ENCODE assay signal across 21 cellular contexts in genomic region chr3:187266691-187267090, GRCh38. TPM values are rescaled to one million over a fixed set of nuclear protein-coding genes. Genes with fewer than 3 reads are reported as not detected.
DNase-seq lines count a peak whose midpoint lies in the region; ATAC-seq and TF ChIP-seq lines count a peak whose summit lies in the region.
"Had no signal": no experiment of that assay in that cellular context is flagged by ENCODE, and none has a peak within 500 bp of the region (broad histone marks: within the 10 kb centered on the region; RNA-seq: fewer than 3 reads in every experiment).

No MANE protein-coding gene starts in this region.

- no peaks in the 10 kb centered on the region for H3K79me2 ChIP-seq in mesendoderm (ENCODE audit: control insufficient read depth, insufficient read depth, low read length)

- H3K23ac ChIP-seq in IMR-90 (ENCODE audit: low read depth, low read length) (no peak overlapping the region), mesendoderm (ENCODE audit: low read length) (no peak overlapping the region)

- TF ChIP-seq POLR2A in IMR-90 (IDR thresholded peaks at IDR 0.05; ENCODE audit: low read depth, low read length) (no peak), uterus (IDR thresholded peaks at IDR 0.05) (no peak)

- peaks cover 2% of the 10 kb centered on the region for H3K9me3 ChIP-seq in right cardiac atrium (ENCODE audit: control insufficient read depth, low read length)
- H3K9me3 ChIP-seq in IMR-90 (ENCODE audit: control insufficient read depth, insufficient read depth, low read length): peaks cover 10% of the 10 kb centered on the region
- peaks cover 0 to 5% of the 10 kb centered on the region in 2 donors for H3K9me3 ChIP-seq in uterus
- H3K9me3 ChIP-seq: BE2C had no signal

- peak overlapping the region; percentile 58 for H4K91ac ChIP-seq in IMR-90 (ENCODE audit: insufficient read depth, low read depth, low read length)

- H3K4ac ChIP-seq in IMR-90 (ENCODE audit: low read depth, low read length) (peak overlapping the region; percentile 60), mesendoderm (ENCODE audit: low read depth, low read length) (no peak overlapping the region)

- POLR2A ChIA-PET in IMR-90 (lab: Charles Lee; ENCODE audit: unreplicated experiment): no interaction called here

- H3K4me3 ChIP-seq in right cardiac atrium (ENCODE audit: low read length): no peak overlapping the region
- no peak overlapping the region for H3K4me3 ChIP-seq in IMR-90 (ENCODE audit: insufficient read depth, low read depth, low read length)
- H3K4me3 ChIP-seq in mesendoderm (ENCODE audit: low read length): no peak overlapping the region
- no peak overlapping the region for H3K4me3 ChIP-seq in uterus
- H3K4me3 ChIP-seq: GM12878 had no signal

- in situ Hi-C loops in IMR-90 (cut with MboI; ENCODE audit: low sequenced_read_pairs): no loop called here

- ATAC-seq in right cardiac atrium: no peak
- no peak for ATAC-seq in left ventricle myocardium superior
- ATAC-seq in IMR-90 (ENCODE audit: low read depth): no peak
- ATAC-seq in HG02884 (IDR thresholded peaks at IDR 0.05; ENCODE audit: unreplicated experiment): no peak
- ATAC-seq: GM12878 had no signal

- peak overlapping the region; percentile 7 for H2AK9ac ChIP-seq in IMR-90 (replicated peaks; ENCODE audit: low read depth, low read length, poor library complexity)

- intact Hi-C loops in right cardiac atrium (cut with DNase I) (no loop called here), left ventricle myocardium superior (cut with micrococcal nuclease) (no loop called here), IMR-90 (cut with micrococcal nuclease) (no loop called here), uterus (cut with DNase I; ENCODE audit: low total_unique reads) (no loop called here)

- H3K27me3 ChIP-seq in right cardiac atrium (ENCODE audit: control insufficient read depth, insufficient read depth): no peaks in the 10 kb centered on the region
- no peaks in the 10 kb centered on the region for H3K27me3 ChIP-seq in IMR-90 (ENCODE audit: control insufficient read depth, insufficient read depth, low read length)
- no peaks in the 10 kb centered on the region for H3K27me3 ChIP-seq in mesendoderm (ENCODE audit: insufficient read depth, low read length, poor library complexity)
- H3K27me3 ChIP-seq in uterus: no peaks in the 10 kb centered on the region
- H3K27me3 ChIP-seq: BE2C had no signal

- H2BK5ac ChIP-seq in IMR-90 (ENCODE audit: low read depth, low read length, poor library complexity, severe bottlenecking) (peak overlapping the region; percentile 98), mesendoderm (ENCODE audit: low read length) (no peak overlapping the region)

- no peak for DNase-seq in right cardiac atrium
- no peak for DNase-seq in left ventricle myocardium superior
- no peak for DNase-seq in IMR-90
- no peak for DNase-seq in mesendoderm
- DNase-seq in uterus: no peak
- no peak for DNase-seq in cerebellar cortex (ENCODE audit: low spot score)
- DNase-seq in NCI-H510A (lab: John Stamatoyannopoulos, UW): no peak
- DNase-seq: ACHN; BE2C; C1 segment of cervical spinal cord; CD4-positive, CD25-positive, alpha-beta regulatory T cell; CD8-positive, alpha-beta memory T cell; COR-L47; DMS 273 treated with DMSO at 0.1 percent for 48 hours; DMS53; DND-41; EL; H9 had no signal

- H2AK5ac ChIP-seq in IMR-90 (ENCODE audit: low read depth, low read length) (peak overlapping the region; percentile 43; the same call in 1 of the 2 replicates), mesendoderm (ENCODE audit: low read length) (no peak overlapping the region)

- dilution Hi-C loops in IMR-90 (cut with HindIII; ENCODE audit: low sequenced_read_pairs, unreplicated experiment): no loop called here

- H3K4me2 ChIP-seq in IMR-90 (ENCODE audit: low read depth, low read length) (no peak overlapping the region), mesendoderm (ENCODE audit: low read length) (no peak overlapping the region)

- 96% methylated on average over 1 of the region's 1 CpG for WGBS in right cardiac atrium
- no CpG with 5 or more reads among the region's 1 CpG for WGBS in IMR-90 (ENCODE audit: extremely low coverage in 2 of 2, insufficient read length in 1 of 2), 2 experiments
- WGBS in mesendoderm (ENCODE audit: extremely low coverage, insufficient coverage, low lambda C conversion rate): no CpG with 5 or more reads among the region's 1 CpG

- H3K4me1 ChIP-seq in right cardiac atrium (ENCODE audit: control insufficient read depth, insufficient read depth, low read length) (peaks cover 2% of the 10 kb centered on the region), IMR-90 (ENCODE audit: control insufficient read depth, insufficient read depth, low read length) (peaks cover 22% of the 10 kb centered on the region), mesendoderm (ENCODE audit: control insufficient read depth, low read depth, low read length) (no peaks in the 10 kb centered on the region), uterus (no peaks in the 10 kb centered on the region)
- H3K4me1 ChIP-seq: BE2C had no signal

- TF ChIP-seq RAD21 in IMR-90 (IDR thresholded peaks at IDR 0.05; ENCODE audit: low read length): no peak

- H3K36me3 ChIP-seq in IMR-90 (ENCODE audit: control insufficient read depth, insufficient read depth, low read length): peaks cover 4% of the 10 kb centered on the region
- no peaks in the 10 kb centered on the region for H3K36me3 ChIP-seq in mesendoderm (ENCODE audit: control insufficient read depth, insufficient read depth, low read length)
- no peaks in the 10 kb centered on the region for H3K36me3 ChIP-seq in uterus
- H3K36me3 ChIP-seq: BE2C had no signal

- CTCF ChIA-PET in IMR-90 (lab: Yijun Ruan, JAX): interaction anchor here (0.6 to 1.1 kb wide), 3 partner anchors 12 to 16 kb away, joined by 3 to 4 read pairs (median 3); no protein-coding TSS in a partner anchor

- H4K20me1 ChIP-seq in IMR-90 (ENCODE audit: insufficient read depth, low read length): no peaks in the 10 kb centered on the region

- H3K79me1 ChIP-seq in IMR-90 (ENCODE audit: low read depth in 1 of 2, low read length in 2 of 2) (no peaks in the 10 kb centered on the region), mesendoderm (ENCODE audit: low read length) (no peaks in the 10 kb centered on the region)

- H3K14ac ChIP-seq in IMR-90 (replicated peaks; ENCODE audit: low read depth, low read length): no peak overlapping the region; the same call in 1 of the 2 replicates

- no peak overlapping the region for H3K56ac ChIP-seq in IMR-90 (ENCODE audit: extremely low read depth, insufficient read depth, low read length)
- no peak overlapping the region for H3K56ac ChIP-seq in mesendoderm (ENCODE audit: low read length)

- peaks cover 8% of the 10 kb centered on the region; the same call in 1 of the 2 replicates for H3K9me1 ChIP-seq in IMR-90 (ENCODE audit: insufficient read depth, low read length)

- H4K8ac ChIP-seq in IMR-90 (ENCODE audit: low read depth in 2 of 2, low read length in 2 of 2): peak overlapping the region in 1 of 2 experiments; percentile 30; a peak in 1 of 4 replicates
- H4K8ac ChIP-seq in mesendoderm (ENCODE audit: low read depth, low read length): no peak overlapping the region

- H2BK20ac ChIP-seq in IMR-90 (ENCODE audit: low read depth, low read length): peak overlapping the region; percentile 46

- no peak overlapping the region for H2AFZ ChIP-seq in IMR-90 (replicated peaks; ENCODE audit: low read length, poor library complexity)

- H2BK120ac ChIP-seq in IMR-90 (ENCODE audit: low read depth, low read length) (peak overlapping the region; percentile 96), mesendoderm (ENCODE audit: low read depth, low read length) (no peak overlapping the region)

- no peak overlapping the region for H3K9ac ChIP-seq in IMR-90 (ENCODE audit: low read depth, low read length)
- H3K9ac ChIP-seq in mesendoderm (ENCODE audit: low read length): no peak overlapping the region

- H2BK15ac ChIP-seq in IMR-90 (ENCODE audit: low read depth, low read length) (peak overlapping the region; percentile 79; the same call in 2 of the 3 replicates), mesendoderm (replicated peaks; ENCODE audit: low read depth) (peak overlapping the region; percentile 8)

- H3K27ac ChIP-seq in right cardiac atrium (ENCODE audit: low read length) (peak overlapping the region; percentile 66), IMR-90 (ENCODE audit: insufficient read depth, low read length) (no peak overlapping the region), mesendoderm (ENCODE audit: low read depth, low read length) (no peak overlapping the region), uterus (peak overlapping the region; percentile 18 to 92)

- no peak overlapping the region; the same call in 1 of the 2 replicates for H4K5ac ChIP-seq in IMR-90 (ENCODE audit: low read depth, low read length)
- H4K5ac ChIP-seq in mesendoderm (ENCODE audit: low read length): no peak overlapping the region

- peak overlapping the region; percentile 54; the same call in 1 of the 2 replicates for H3K18ac ChIP-seq in IMR-90 (ENCODE audit: low read depth, low read length)
- H3K18ac ChIP-seq in mesendoderm (ENCODE audit: low read length): no peak overlapping the region

- TF ChIP-seq CTCF in IMR-90 (conservative IDR thresholded peaks at IDR 0.05; ENCODE audit: low read depth, low read length) (no peak), uterus (IDR thresholded peaks at IDR 0.05) (no peak)

- BruUV-seq in IMR-90 (replicated peaks; lab: Mats Ljungman, UMichigan): no TSS peak

TF ChIP-seq in IMR-90, 13 proteins besides CTCF, POLR2A, EP300 and RAD21:
- TF ChIP-seq SMC3 (IDR thresholded peaks at IDR 0.05; ENCODE audit: low read depth, low read length) (no peak), CHD1 (IDR thresholded peaks at IDR 0.05; ENCODE audit: low read depth, low read length) (no peak), MAZ (IDR thresholded peaks at IDR 0.05; ENCODE audit: borderline replicate concordance, low read depth, low read length) (no peak)

RNA-seq across cellular contexts. Expression of gene MASP1, which starts 24.8 kb away (rescaled TPM):
- total RNA-seq in right cardiac atrium (10 to 100 TPM; 21.0 to 56.3 (median 30.2) TPM), left ventricle myocardium superior (51.9 TPM), IMR-90 (2012; rRNA removed) (13.1 TPM in 2 replicates), uterus (100 to 1,000 TPM in 1 of 4 donors, 10 to 100 TPM in 3; 25.3 to 121 (median 84.4) TPM)
- polyA plus RNA-seq in right cardiac atrium (21.2 TPM), IMR-90 (2012; rRNA removed) (14.7 and 16.2 TPM in 2 replicates)
- 23.1 and 36.2 TPM in 2 replicates for polyA plus RNA-seq in IMR-90 (2012; cell fraction: cytosol; rRNA removed)
- 15.5 and 19.8 TPM in 2 replicates for polyA plus RNA-seq in IMR-90 (2012; cell fraction: nucleus; rRNA removed; ENCODE audit: low replicate concordance)
- 0.51 TPM for polyA plus RNA-seq in mesendoderm (2013, experiment 1 of 2)
- polyA plus RNA-seq in mesendoderm (2013, experiment 2 of 2): 0.45 TPM
- total RNA-seq: CD4-positive, CD25-positive, alpha-beta regulatory T cell; CD8-positive, alpha-beta memory T cell; G401 had no signal
- polyA plus RNA-seq: CD4-positive, CD25-positive, alpha-beta regulatory T cell; CD8-positive, alpha-beta memory T cell; GM12878 had no signal

Comparison
In these comparisons a context has a peak if more than half of its experiments do, and no peak if none do; other contexts are left out.
1. H3K27ac ChIP-seq: peak in right cardiac atrium (single experiment) and uterus (2 of 2); none in IMR-90 (single experiment) and mesendoderm (single experiment).